1 cellular context compared by ENCODE assay signal in the genomic region with DNA sequence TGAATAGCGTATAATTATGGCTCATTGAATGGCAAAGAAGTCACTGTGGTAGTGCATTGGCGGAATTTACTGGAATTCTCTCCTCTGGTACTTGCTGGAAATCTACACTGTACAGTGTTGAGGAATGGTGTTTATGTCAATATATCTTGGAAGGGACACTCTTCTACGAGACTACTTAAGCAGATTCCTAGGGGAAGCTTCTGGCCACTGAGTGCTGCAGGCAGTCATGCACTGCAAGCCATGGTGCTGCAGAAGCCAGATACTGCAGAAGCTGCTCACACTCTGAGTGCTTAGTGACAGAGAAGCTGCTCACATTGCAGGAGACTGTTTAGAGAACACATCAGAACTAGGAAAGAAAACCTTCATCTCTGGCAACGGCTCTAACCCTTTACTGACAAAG.
TF ChIP-seq lines count a peak whose summit lies in the region.

No MANE protein-coding gene starts in this region.

TF ChIP-seq in HepG2, 621 proteins besides CTCF, POLR2A, EP300 and RAD21 (continued from another document):
- TF ChIP-seq, protein P1, sequence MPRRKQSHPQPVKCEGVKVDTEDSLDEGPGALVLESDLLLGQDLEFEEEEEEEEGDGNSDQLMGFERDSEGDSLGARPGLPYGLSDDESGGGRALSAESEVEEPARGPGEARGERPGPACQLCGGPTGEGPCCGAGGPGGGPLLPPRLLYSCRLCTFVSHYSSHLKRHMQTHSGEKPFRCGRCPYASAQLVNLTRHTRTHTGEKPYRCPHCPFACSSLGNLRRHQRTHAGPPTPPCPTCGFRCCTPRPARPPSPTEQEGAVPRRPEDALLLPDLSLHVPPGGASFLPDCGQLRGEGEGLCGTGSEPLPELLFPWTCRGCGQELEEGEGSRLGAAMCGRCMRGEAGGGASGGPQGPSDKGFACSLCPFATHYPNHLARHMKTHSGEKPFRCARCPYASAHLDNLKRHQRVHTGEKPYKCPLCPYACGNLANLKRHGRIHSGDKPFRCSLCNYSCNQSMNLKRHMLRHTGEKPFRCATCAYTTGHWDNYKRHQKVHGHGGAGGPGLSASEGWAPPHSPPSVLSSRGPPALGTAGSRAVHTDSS (CRISPR knock-in tag; conservative IDR thresholded peaks at IDR 0.05), result no peak
- no peak for TF ChIP-seq MTA1 (CRISPR knock-in tag; IDR thresholded peaks at IDR 0.05; ENCODE audit: borderline replicate concordance)
- TF ChIP-seq, protein P2, sequence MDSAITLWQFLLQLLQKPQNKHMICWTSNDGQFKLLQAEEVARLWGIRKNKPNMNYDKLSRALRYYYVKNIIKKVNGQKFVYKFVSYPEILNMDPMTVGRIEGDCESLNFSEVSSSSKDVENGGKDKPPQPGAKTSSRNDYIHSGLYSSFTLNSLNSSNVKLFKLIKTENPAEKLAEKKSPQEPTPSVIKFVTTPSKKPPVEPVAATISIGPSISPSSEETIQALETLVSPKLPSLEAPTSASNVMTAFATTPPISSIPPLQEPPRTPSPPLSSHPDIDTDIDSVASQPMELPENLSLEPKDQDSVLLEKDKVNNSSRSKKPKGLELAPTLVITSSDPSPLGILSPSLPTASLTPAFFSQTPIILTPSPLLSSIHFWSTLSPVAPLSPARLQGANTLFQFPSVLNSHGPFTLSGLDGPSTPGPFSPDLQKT (CRISPR knock-in tag; IDR thresholded peaks at IDR 0.05; ENCODE audit: borderline replicate concordance), result no peak
- TF ChIP-seq PPARG (CRISPR knock-in tag; conservative IDR thresholded peaks at IDR 0.05), result no peak
- no peak for TF ChIP-seq ZNF282 (IDR thresholded peaks at IDR 0.05; ENCODE audit: partially characterized antibody)
- TF ChIP-seq, protein P3, sequence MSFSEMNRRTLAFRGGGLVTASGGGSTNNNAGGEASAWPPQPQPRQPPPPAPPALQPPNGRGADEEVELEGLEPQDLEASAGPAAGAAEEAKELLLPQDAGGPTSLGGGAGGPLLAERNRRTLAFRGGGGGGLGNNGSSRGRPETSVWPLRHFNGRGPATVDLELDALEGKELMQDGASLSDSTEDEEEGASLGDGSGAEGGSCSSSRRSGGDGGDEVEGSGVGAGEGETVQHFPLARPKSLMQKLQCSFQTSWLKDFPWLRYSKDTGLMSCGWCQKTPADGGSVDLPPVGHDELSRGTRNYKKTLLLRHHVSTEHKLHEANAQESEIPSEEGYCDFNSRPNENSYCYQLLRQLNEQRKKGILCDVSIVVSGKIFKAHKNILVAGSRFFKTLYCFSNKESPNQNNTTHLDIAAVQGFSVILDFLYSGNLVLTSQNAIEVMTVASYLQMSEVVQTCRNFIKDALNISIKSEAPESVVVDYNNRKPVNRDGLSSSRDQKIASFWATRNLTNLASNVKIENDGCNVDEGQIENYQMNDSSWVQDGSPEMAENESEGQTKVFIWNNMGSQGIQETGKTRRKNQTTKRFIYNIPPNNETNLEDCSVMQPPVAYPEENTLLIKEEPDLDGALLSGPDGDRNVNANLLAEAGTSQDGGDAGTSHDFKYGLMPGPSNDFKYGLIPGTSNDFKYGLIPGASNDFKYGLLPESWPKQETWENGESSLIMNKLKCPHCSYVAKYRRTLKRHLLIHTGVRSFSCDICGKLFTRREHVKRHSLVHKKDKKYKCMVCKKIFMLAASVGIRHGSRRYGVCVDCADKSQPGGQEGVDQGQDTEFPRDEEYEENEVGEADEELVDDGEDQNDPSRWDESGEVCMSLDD (CRISPR knock-in tag; IDR thresholded peaks at IDR 0.05; ENCODE audit: borderline replicate concordance), result no peak
- TF ChIP-seq U2AF2 (IDR thresholded peaks at IDR 0.05; ENCODE audit: low read depth, low read length), result no peak
- no peak for TF ChIP-seq FOXK2 (IDR thresholded peaks at IDR 0.05)
- TF ChIP-seq, protein P4, sequence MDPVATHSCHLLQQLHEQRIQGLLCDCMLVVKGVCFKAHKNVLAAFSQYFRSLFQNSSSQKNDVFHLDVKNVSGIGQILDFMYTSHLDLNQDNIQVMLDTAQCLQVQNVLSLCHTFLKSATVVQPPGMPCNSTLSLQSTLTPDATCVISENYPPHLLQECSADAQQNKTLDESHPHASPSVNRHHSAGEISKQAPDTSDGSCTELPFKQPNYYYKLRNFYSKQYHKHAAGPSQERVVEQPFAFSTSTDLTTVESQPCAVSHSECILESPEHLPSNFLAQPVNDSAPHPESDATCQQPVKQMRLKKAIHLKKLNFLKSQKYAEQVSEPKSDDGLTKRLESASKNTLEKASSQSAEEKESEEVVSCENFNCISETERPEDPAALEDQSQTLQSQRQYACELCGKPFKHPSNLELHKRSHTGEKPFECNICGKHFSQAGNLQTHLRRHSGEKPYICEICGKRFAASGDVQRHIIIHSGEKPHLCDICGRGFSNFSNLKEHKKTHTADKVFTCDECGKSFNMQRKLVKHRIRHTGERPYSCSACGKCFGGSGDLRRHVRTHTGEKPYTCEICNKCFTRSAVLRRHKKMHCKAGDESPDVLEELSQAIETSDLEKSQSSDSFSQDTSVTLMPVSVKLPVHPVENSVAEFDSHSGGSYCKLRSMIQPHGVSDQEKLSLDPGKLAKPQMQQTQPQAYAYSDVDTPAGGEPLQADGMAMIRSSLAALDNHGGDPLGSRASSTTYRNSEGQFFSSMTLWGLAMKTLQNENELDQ (CRISPR knock-in tag; IDR thresholded peaks at IDR 0.05; ENCODE audit: borderline replicate concordance), result no peak
- TF ChIP-seq, protein P5, sequence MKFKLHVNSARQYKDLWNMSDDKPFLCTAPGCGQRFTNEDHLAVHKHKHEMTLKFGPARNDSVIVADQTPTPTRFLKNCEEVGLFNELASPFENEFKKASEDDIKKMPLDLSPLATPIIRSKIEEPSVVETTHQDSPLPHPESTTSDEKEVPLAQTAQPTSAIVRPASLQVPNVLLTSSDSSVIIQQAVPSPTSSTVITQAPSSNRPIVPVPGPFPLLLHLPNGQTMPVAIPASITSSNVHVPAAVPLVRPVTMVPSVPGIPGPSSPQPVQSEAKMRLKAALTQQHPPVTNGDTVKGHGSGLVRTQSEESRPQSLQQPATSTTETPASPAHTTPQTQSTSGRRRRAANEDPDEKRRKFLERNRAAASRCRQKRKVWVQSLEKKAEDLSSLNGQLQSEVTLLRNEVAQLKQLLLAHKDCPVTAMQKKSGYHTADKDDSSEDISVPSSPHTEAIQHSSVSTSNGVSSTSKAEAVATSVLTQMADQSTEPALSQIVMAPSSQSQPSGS (CRISPR knock-in tag; IDR thresholded peaks at IDR 0.05), result no peak
